1 cellular context compared by ENCODE assay signal in the genomic region with DNA sequence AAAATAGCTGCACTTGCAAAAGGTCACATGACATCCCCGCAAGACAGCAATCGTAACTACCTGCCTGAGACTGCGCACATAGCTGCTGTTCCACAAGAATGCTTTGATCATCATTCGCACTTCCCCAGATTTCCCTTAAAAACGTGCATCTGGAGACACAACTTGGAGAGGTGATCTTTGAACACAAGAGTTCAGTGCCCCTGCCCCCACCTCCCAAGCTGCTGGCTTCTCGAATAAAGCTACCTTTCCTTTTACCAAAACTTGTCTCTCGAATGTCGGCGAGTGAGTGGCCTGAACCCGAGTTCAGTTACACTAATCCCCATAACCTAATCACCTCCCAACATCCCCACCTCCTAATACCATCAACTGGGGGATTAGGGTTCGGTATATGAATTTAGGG.
A peak's percentile ranks its signal among the peaks of the same experiment; 100 is the strongest.
TF ChIP-seq lines count a peak whose summit lies in the region.

No MANE protein-coding gene starts in this region.

TF ChIP-seq in HepG2, 621 proteins besides CTCF, POLR2A, EP300 and RAD21 (continued from another document):
- TF ChIP-seq ZNF18 (CRISPR knock-in tag; IDR thresholded peaks at IDR 0.05; ENCODE audit: insufficient replicate concordance), result no peak
- TF ChIP-seq HOXA3 (CRISPR knock-in tag; IDR thresholded peaks at IDR 0.05), result 0 out of 2 replicates have a peak, but pooled peaks have one; percentile 22
- TF ChIP-seq HNF4A (CRISPR knock-in tag; IDR thresholded peaks at IDR 0.05), result peak; percentile 22; the same call in 1 of the 2 replicates
